ENCODE assay signal across 14 cellular contexts in the genomic region with DNA sequence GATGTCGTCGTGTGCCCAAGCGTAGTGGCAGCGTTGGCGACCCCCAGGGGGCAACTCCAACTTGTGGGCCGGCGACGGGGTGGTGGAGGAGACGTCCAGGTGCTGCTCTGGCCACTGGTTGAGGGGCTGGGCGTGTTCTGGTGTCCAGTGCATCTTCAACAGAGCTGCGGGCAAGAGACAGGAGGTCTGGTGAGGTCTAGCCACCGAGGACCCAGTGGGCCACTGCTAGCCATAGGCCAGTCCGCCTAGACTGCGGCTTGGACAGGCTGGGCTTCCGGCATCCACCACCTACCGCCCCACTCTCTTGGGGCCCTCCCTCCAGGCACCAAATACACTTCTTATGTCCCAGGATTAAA. TPM values are rescaled to one million over a fixed set of nuclear protein-coding genes. Genes with fewer than 3 reads are reported as not detected.
DNase-seq lines count a peak whose midpoint lies in the region; ATAC-seq, FAIRE-seq and TF ChIP-seq lines count a peak whose summit lies in the region.
"Had no signal": no experiment of that assay in that cellular context is flagged by ENCODE, and none has a peak within 500 bp of the region (broad histone marks: within the 10 kb centered on the region; RNA-seq: fewer than 3 reads in every experiment).

No MANE protein-coding gene starts in this region.

- FAIRE-seq in H1 (lab: Jason Lieb, UNC) = no peak
- FAIRE-seq: pancreas had no signal

- H3K36me3 Mint-ChIP-seq in CD4-positive, alpha-beta memory T cell = no peaks in the 10 kb centered on the region
- H3K36me3 Mint-ChIP-seq in neural crest cell (ENCODE audit: low read depth) = peaks cover 12% of the 10 kb centered on the region

- peaks cover 7 to 19% (median 9%) of the 10 kb centered on the region in 4 donors for H3K4me1 Mint-ChIP-seq in CD4-positive, alpha-beta memory T cell
- H3K4me1 Mint-ChIP-seq in neural crest cell = peaks cover 13% of the 10 kb centered on the region

- intact Hi-C loops in CD4-positive, alpha-beta memory T cell (cut with micrococcal nuclease) = loop anchor here (5.0 kb wide), 1 partner anchor 55 kb away; no protein-coding TSS in a partner anchor

- no peak overlapping the region; a peak in 1 of 7 replicates for H3K9ac ChIP-seq in H1 (replicated peaks in 1 of 4; ENCODE audit: extremely low read depth in 1 of 4, low read depth in 3 of 4, low read length in 3 of 4)

- H2AK5ac ChIP-seq in H1 (ENCODE audit: low read depth, low read length) = no peak overlapping the region

- H3K27me3 Mint-ChIP-seq in CD4-positive, alpha-beta memory T cell = no peaks in the 10 kb centered on the region
- H3K27me3 Mint-ChIP-seq in neural crest cell (ENCODE audit: low read depth) = peaks cover 7% of the 10 kb centered on the region

- no peak overlapping the region for H3K4me3 ChIP-seq in CD4-positive, alpha-beta memory T cell (ENCODE audit: low read length in 2 of 2)
- H3K4me3 ChIP-seq in H1 (ENCODE audit: extremely low read depth in 1 of 4, insufficient read depth in 2 of 4, low read depth in 3 of 4, low read length in 4 of 4) = peak overlapping the region; percentile 28 to 76 (median 48); a peak in 7 of 8 replicates
- H3K4me3 ChIP-seq: pancreas had no signal

- peaks cover 8% of the 10 kb centered on the region for H3K4me1 ChIP-seq in CD4-positive, alpha-beta memory T cell (ENCODE audit: insufficient read depth, low read length)
- peaks cover 0 to 15% (median 9%) of the 10 kb centered on the region in 4 experiments; a peak in 6 of 7 replicates for H3K4me1 ChIP-seq in H1 (replicated peaks in 1 of 4; ENCODE audit: control insufficient read depth in 3 of 4, insufficient read depth in 4 of 4, low read length in 3 of 4)
- H3K4me1 ChIP-seq: pancreas had no signal

- peak overlapping the region; percentile 35 to 66 (median 60) for H3K4me3 Mint-ChIP-seq in CD4-positive, alpha-beta memory T cell
- peak overlapping the region; percentile 62 for H3K4me3 Mint-ChIP-seq in neural crest cell
- H3K4me3 Mint-ChIP-seq: T-helper 2 cell treated with Interferon-gamma antibody and Interleukin-4, amounts not matched to agents 5 μg/mL and 100 μg/mL, for 36 hours had no signal

- peak overlapping the region in 4 of 7 donors; percentile 43 to 80 (median 64) for H3K27ac Mint-ChIP-seq in CD4-positive, alpha-beta memory T cell
- no peak overlapping the region for H3K27ac Mint-ChIP-seq in neural crest cell (ENCODE audit: unreplicated experiment)
- H3K27ac Mint-ChIP-seq: T-helper 2 cell treated with Interferon-gamma antibody and Interleukin-4, amounts not matched to agents 5 μg/mL and 100 μg/mL, for 36 hours had no signal

- H3K14ac ChIP-seq in H1 (ENCODE audit: insufficient read length) = no peak overlapping the region

- no peak overlapping the region for H3K23ac ChIP-seq in H1 (ENCODE audit: insufficient read length)

- H3K18ac ChIP-seq in H1 (ENCODE audit: extremely low read depth, low read length) = no peak overlapping the region

- H3K23me2 ChIP-seq in H1 (ENCODE audit: low read depth, low read length) = peaks cover 10% of the 10 kb centered on the region; the same call in 1 of the 2 replicates

- H4K20me1 ChIP-seq in H1 (replicated peaks in 1 of 2; ENCODE audit: control insufficient read depth in 1 of 2, insufficient read depth in 2 of 2, low read length in 2 of 2) = peaks cover 0 to 9% of the 10 kb centered on the region in 2 experiments

- no peaks in the 10 kb centered on the region for H3K9me3 ChIP-seq in CD4-positive, alpha-beta memory T cell (ENCODE audit: control insufficient read depth in 1 of 2, low read length in 2 of 2)
- H3K9me3 ChIP-seq in KOPT-K1 (ENCODE audit: insufficient read depth, low read length, poor library complexity, severe bottlenecking) (no peaks in the 10 kb centered on the region), H1 (ENCODE audit: insufficient read depth in 2 of 2, low read depth in 1 of 2, low read length in 1 of 2) (no peaks in the 10 kb centered on the region)
- H3K9me3 ChIP-seq: pancreas had no signal

- H2BK12ac ChIP-seq in H1 (ENCODE audit: low read depth, low read length) = no peak overlapping the region

- no peak overlapping the region for H4K91ac ChIP-seq in H1 (replicated peaks; ENCODE audit: insufficient read length, low read length)

- H2BK20ac ChIP-seq in H1 (ENCODE audit: low read length) = no peak overlapping the region

- no peaks in the 10 kb centered on the region for H3K27me3 ChIP-seq in CD4-positive, alpha-beta memory T cell (ENCODE audit: insufficient read depth, low read length)
- H3K27me3 ChIP-seq in H1 (replicated peaks in 1 of 4; ENCODE audit: control insufficient read depth in 3 of 4, extremely low read depth in 1 of 4, insufficient read depth in 3 of 4, low read length in 3 of 4) = peaks cover 0 to 21% (median 18%) of the 10 kb centered on the region in 4 experiments; a peak in 5 of 7 replicates
- H3K27me3 ChIP-seq: pancreas had no signal

- H2AFZ ChIP-seq in H1 (ENCODE audit: low read length) = no peak overlapping the region

- no peak overlapping the region for H2BK5ac ChIP-seq in H1 (ENCODE audit: low read depth, low read length)

- POLR2A ChIA-PET in CD4-positive, alpha-beta memory T cell (lab: Charles Lee; ENCODE audit: partially characterized antibody) = no interaction called here
- POLR2A ChIA-PET in H1 (lab: Charles Lee; ENCODE audit: partially characterized antibody) = interaction anchor here (2.3 kb wide), 1 partner anchor 42 kb away, joined by 7 read pairs; no protein-coding TSS in a partner anchor

- H3K9me3 Mint-ChIP-seq in CD4-positive, alpha-beta memory T cell = no peaks in the 10 kb centered on the region
- no peaks in the 10 kb centered on the region for H3K9me3 Mint-ChIP-seq in neural crest cell
- H3K9me3 Mint-ChIP-seq: T-helper 2 cell treated with Interferon-gamma antibody and Interleukin-4, amounts not matched to agents 5 μg/mL and 100 μg/mL, for 36 hours had no signal

- no peak overlapping the region for H2BK120ac ChIP-seq in H1 (replicated peaks; ENCODE audit: low read depth, low read length)

- TF ChIP-seq POLR2A in H1 (IDR thresholded peaks at IDR 0.05; ENCODE audit: control extremely low read depth in 1 of 2, low read depth in 2 of 2, low read length in 2 of 2) = no peak

- no peaks in the 10 kb centered on the region for H3K79me2 ChIP-seq in H1 (ENCODE audit: control insufficient read depth in 1 of 2, insufficient read depth in 2 of 2, low read length in 2 of 2)

- TF ChIP-seq CTCF in H1 (IDR thresholded peaks at IDR 0.05; ENCODE audit: control extremely low read depth in 1 of 3, insufficient read depth in 1 of 3, low read depth in 1 of 3, low read length in 3 of 3) (no peak), neural crest cell (conservative IDR thresholded peaks at IDR 0.05) (no peak)

- H4K8ac ChIP-seq in H1 (ENCODE audit: extremely low read depth, insufficient read depth, low read length) = peak overlapping the region; percentile 60; the same call in 1 of the 2 replicates

- DNase-seq in CD4-positive, alpha-beta memory T cell = no peak
- DNase-seq in H1 (ENCODE audit: low read depth in 1 of 2, low spot score in 2 of 2) = no peak
- no peak for DNase-seq in neural crest cell (ENCODE audit: low read depth, low spot score)
- no peak for DNase-seq in A172 (ENCODE audit: low spot score)
- no peak for DNase-seq in NCI-H1694 (lab: John Stamatoyannopoulos, UW)
- no peak for DNase-seq in G401 (ENCODE audit: low spot score)
- DNase-seq: central memory CD4-positive, alpha-beta T cell; NCI-H446 treated with DMSO at 0.1 percent for 48 hours; stimulated activated CD4-positive, alpha-beta T cell treated with anti-CD3 and anti-CD28 coated beads, Interleukin-1b, Interleukin-23, amount 100 ng/mL, for 48 hours; stimulated activated naive CD4-positive, alpha-beta T cell had no signal

- in situ Hi-C loops in G401 (cut with HindIII; ENCODE audit: low sequenced_read_pairs) = no loop called here

- H2BK15ac ChIP-seq in H1 (ENCODE audit: low read length) = no peak overlapping the region

- H3K36me3 ChIP-seq in CD4-positive, alpha-beta memory T cell (ENCODE audit: insufficient read depth, low read length) = no peaks in the 10 kb centered on the region
- no peaks in the 10 kb centered on the region for H3K36me3 ChIP-seq in KOPT-K1 (ENCODE audit: insufficient read depth, low read length)
- no peaks in the 10 kb centered on the region; a peak in 1 of 8 replicates for H3K36me3 ChIP-seq in H1 (ENCODE audit: control insufficient read depth in 2 of 4, insufficient read depth in 4 of 4, low read length in 3 of 4)
- H3K36me3 ChIP-seq: pancreas had no signal

- 77% methylated on average over 16 of the region's 16 CpGs; no CpG with 5 or more reads in 1 of the 2 experiments for WGBS in H1 (ENCODE audit: extremely low coverage in 1 of 2, insufficient coverage in 1 of 2, insufficient read length in 1 of 2, insufficient replicate concordance in 2 of 2, low coverage in 1 of 2, low lambda C conversion rate in 2 of 2, missing lambda C conversion rate in 1 of 2), 2 experiments

- H3K27ac ChIP-seq in CD4-positive, alpha-beta memory T cell (ENCODE audit: low read depth, low read length) = no peak overlapping the region
- H3K27ac ChIP-seq in KOPT-K1 (ENCODE audit: low read depth, low read length, poor library complexity, severe bottlenecking) (peak overlapping the region; percentile 92), H1 (ENCODE audit: low read depth, low read length) (no peak overlapping the region)
- H3K27ac ChIP-seq: pancreas had no signal

- ATAC-seq in HG03460 (IDR thresholded peaks at IDR 0.05; ENCODE audit: unreplicated experiment) = no peak

- CTCF ChIA-PET in CD4-positive, alpha-beta memory T cell (lab: Charles Lee; ENCODE audit: partially characterized antibody) = no interaction called here
- CTCF ChIA-PET in H1 (lab: Charles Lee; ENCODE audit: partially characterized antibody) = interaction anchor here (1.0 to 5.3 kb wide), 12 partner anchors 8 to 401 kb away, joined by 3 to 106 read pairs (median 22); a partner anchor contains a TSS

- H3K4me2 ChIP-seq in H1 (ENCODE audit: insufficient read depth in 1 of 2, low read depth in 2 of 2, low read length in 2 of 2) = peak overlapping the region; percentile 73 to 93

- TF ChIP-seq EP300 in H1 (IDR thresholded peaks at IDR 0.05; ENCODE audit: borderline replicate concordance in 1 of 2, low read depth in 2 of 2, low read length in 2 of 2) = no peak

- no peak overlapping the region for H3K56ac ChIP-seq in H1 (replicated peaks; ENCODE audit: insufficient read length, low read depth, low read length)

- H3K79me1 ChIP-seq in H1 (ENCODE audit: low read depth, low read length) = no peaks in the 10 kb centered on the region; the same call in 1 of the 2 replicates

- H4K5ac ChIP-seq in H1 (ENCODE audit: insufficient read length, low read depth, low read length) = no peak overlapping the region

- H3K4ac ChIP-seq in H1 (replicated peaks; ENCODE audit: insufficient read length, low read depth, low read length) = peak overlapping the region; percentile 23

- no peak for TF ChIP-seq RAD21 in H1 (IDR thresholded peaks at IDR 0.05 in 1 of 2, conservative IDR thresholded peaks at IDR 0.05 in 1 of 2; ENCODE audit: low read depth in 2 of 2, low read length in 2 of 2)

RNA-seq across cellular contexts. Expression of a gene that starts 26.3 kb away (rescaled TPM):
- total RNA-seq in CD4-positive, alpha-beta memory T cell = 1 to 10 TPM; 1.2 to 1.5 TPM
- under 1 TPM in 1 of 2 donors, not detected in 1; 0.10 TPM for polyA plus RNA-seq in CD4-positive, alpha-beta memory T cell
- total RNA-seq in H1 (2021; fragmentation: NEBNext Ultra II Directional; extraction: Animal tissue kit (Norgen Biotek cat#: 25700)) = 6.5 and 7.5 TPM in 2 replicates
- polyA plus RNA-seq in H1 (2011; rRNA removed) = 7.1 and 10.9 TPM in 2 replicates
- 6.7 TPM for polyA plus RNA-seq in H1 (2011; cell fraction: cytosol; rRNA removed)
- 12.7 TPM for polyA plus RNA-seq in H1 (2011; cell fraction: nucleus; rRNA removed)
- polyA plus RNA-seq in H1 (2012, experiment 1 of 2) = 4.7 to 5.7 TPM (median 5.2 TPM) in 4 replicates
- polyA plus RNA-seq in H1 (2012, experiment 2 of 2) = 4.7 TPM
- polyA plus RNA-seq in H1 (2013, experiment 1 of 2) = 2.7 TPM
- polyA plus RNA-seq in H1 (2013, experiment 2 of 2) = 2.2 TPM
- 3.0 and 6.3 TPM in 2 replicates for polyA minus RNA-seq in H1 (2011; rRNA and poly(A)+ RNA removed)
- polyA minus RNA-seq in H1 (2011; cell fraction: cytosol; rRNA and poly(A)+ RNA removed) = 7.0 TPM
- 11.2 TPM for polyA minus RNA-seq in H1 (2011; cell fraction: nucleus; rRNA and poly(A)+ RNA removed)
- 38.0 and 39.7 TPM in 2 replicates for total RNA-seq in neural crest cell
- 0.26 and 0.29 TPM in 2 replicates for total RNA-seq in A172 (2014; rRNA removed; shearing (Covaris generic))
- total RNA-seq in G401 (2014; rRNA removed; shearing (Covaris generic)) = 11.1 and 12.8 TPM in 2 replicates

Comparison
In these comparisons a context has a peak if more than half of its experiments do, and no peak if none do; other contexts are left out.
1. H3K4me3 ChIP-seq: peak in H1 (4 of 4); none in CD4-positive, alpha-beta memory T cell (0 of 2).